ENCODE assay signal across 8 cellular contexts in genomic region chr10:100829103-100829870, GRCh38.
A peak's percentile ranks its signal among the peaks of the same experiment; 100 is the strongest.
DNase-seq lines count a peak whose midpoint lies in the region; ATAC-seq and TF ChIP-seq lines count a peak whose summit lies in the region.

No MANE protein-coding gene starts in this region.

- H3K4me1 ChIP-seq in Panc1 (ENCODE audit: control insufficient read depth, insufficient read depth, low read length) (no peaks in the 10 kb centered on the region), sigmoid colon (peaks cover 0 to 36% (median 34%) of the 10 kb centered on the region in 4 donors)

- CTCF ChIA-PET in Panc1 (lab: Charles Lee): interaction anchor here (0.6 kb wide), 1 partner anchor 81 kb away, joined by 3 read pairs; no protein-coding TSS in a partner anchor

- in situ Hi-C loops in Panc1 (cut with HindIII; ENCODE audit: low pct_unique_long_range_greater_than_20kb, low sequenced_read_pairs): no loop called here

- intact Hi-C loops in Panc1 (cut with micrococcal nuclease; ENCODE audit: unreplicated experiment): no loop called here
- intact Hi-C loops in sigmoid colon (cut with DNase I): no loop called here

- TF ChIP-seq CTCF in Panc1 (IDR thresholded peaks at IDR 0.05) (no peak), sigmoid colon (IDR thresholded peaks at IDR 0.05) (no peak)

- POLR2A ChIA-PET in Panc1 (lab: Charles Lee): no interaction called here

- no peak for ATAC-seq in Panc1
- ATAC-seq in HG02610 (IDR thresholded peaks at IDR 0.05; ENCODE audit: unreplicated experiment): no peak
- ATAC-seq in GM18858 (IDR thresholded peaks at IDR 0.05; ENCODE audit: unreplicated experiment): no peak

- WGBS in sigmoid colon, 2 donors: 3 to 4% methylated on average over 58 of the region's 58 CpGs

- H3K9me3 ChIP-seq in Panc1 (ENCODE audit: control insufficient read depth, insufficient read depth, low read depth, low read length) (no peaks in the 10 kb centered on the region), sigmoid colon (no peaks in the 10 kb centered on the region)

- peak; percentile 9 for DNase-seq in EH (ENCODE audit: low read depth)
- no peak for DNase-seq in Panc1 (ENCODE audit: low read depth, low spot score)
- peak; percentile 62 for DNase-seq in germinal center (ENCODE audit: low spot score)
- DNase-seq in sigmoid colon: no peak
- DNase-seq in GOT3 (lab: John Stamatoyannopoulos, UW): no peak
- DNase-seq in central memory CD4-positive, alpha-beta T cell: no peak

- peaks cover 5% of the 10 kb centered on the region; the same call in 1 of the 2 replicates for H3K36me3 ChIP-seq in Panc1 (ENCODE audit: control insufficient read depth, insufficient read depth, low read length)
- H3K36me3 ChIP-seq in sigmoid colon: no peaks in the 10 kb centered on the region

- H3K4me3 ChIP-seq in Panc1 (ENCODE audit: low read depth in 2 of 2, low read length in 2 of 2): no peak overlapping the region
- peak overlapping the region in 3 of 4 donors; percentile 22 to 40 (median 38) for H3K4me3 ChIP-seq in sigmoid colon

- H3K27ac ChIP-seq in Panc1 (ENCODE audit: low read length): no peak overlapping the region
- H3K27ac ChIP-seq in sigmoid colon: no peak overlapping the region

- BruUV-seq in Panc1 (replicated peaks; lab: Mats Ljungman, UMichigan): TSS peak; percentile 83

- no peak for TF ChIP-seq EP300 in sigmoid colon (IDR thresholded peaks at IDR 0.05)

- no peak for TF ChIP-seq POLR2A in sigmoid colon (IDR thresholded peaks at IDR 0.05)

- no peaks in the 10 kb centered on the region for H3K27me3 ChIP-seq in Panc1 (ENCODE audit: control insufficient read depth, insufficient read depth, low read length)
- H3K27me3 ChIP-seq in sigmoid colon: peaks cover 60 to 94% (median 81%) of the 10 kb centered on the region in 3 donors

Comparison
In these comparisons a context has a peak if more than half of its experiments do, and no peak if none do; other contexts are left out.
1. DNase-seq: peak in EH (single experiment) and germinal center (single experiment); none in Panc1 (single experiment), sigmoid colon (single experiment), GOT3 (single experiment) and central memory CD4-positive, alpha-beta T cell (single experiment).
2. H3K4me3 ChIP-seq: peak in sigmoid colon (3 of 4); none in Panc1 (0 of 2).